Comparison of ENCODE assay signal across 1 cellular context in genomic region chr18:5251117-5251516, GRCh38.
TF ChIP-seq lines count a peak whose summit lies in the region.

No MANE protein-coding gene starts in this region.

TF ChIP-seq in SK-N-SH treated with all-trans-retinoic acid at 6 μM for 48 hours, 23 proteins besides CTCF, POLR2A, EP300 and RAD21 (continued from another document):
- TF ChIP-seq, protein P1, sequence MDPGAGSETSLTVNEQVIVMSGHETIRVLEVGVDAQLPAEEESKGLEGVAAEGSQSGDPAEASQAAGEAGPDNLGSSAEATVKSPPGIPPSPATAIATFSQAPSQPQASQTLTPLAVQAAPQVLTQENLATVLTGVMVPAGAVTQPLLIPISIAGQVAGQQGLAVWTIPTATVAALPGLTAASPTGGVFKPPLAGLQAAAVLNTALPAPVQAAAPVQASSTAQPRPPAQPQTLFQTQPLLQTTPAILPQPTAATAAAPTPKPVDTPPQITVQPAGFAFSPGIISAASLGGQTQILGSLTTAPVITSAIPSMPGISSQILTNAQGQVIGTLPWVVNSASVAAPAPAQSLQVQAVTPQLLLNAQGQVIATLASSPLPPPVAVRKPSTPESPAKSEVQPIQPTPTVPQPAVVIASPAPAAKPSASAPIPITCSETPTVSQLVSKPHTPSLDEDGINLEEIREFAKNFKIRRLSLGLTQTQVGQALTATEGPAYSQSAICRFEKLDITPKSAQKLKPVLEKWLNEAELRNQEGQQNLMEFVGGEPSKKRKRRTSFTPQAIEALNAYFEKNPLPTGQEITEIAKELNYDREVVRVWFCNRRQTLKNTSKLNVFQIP (CRISPR knock-in tag; IDR thresholded peaks at IDR 0.05; ENCODE audit: borderline replicate concordance, low read depth), result no peak
- TF ChIP-seq ZC3H10 (CRISPR knock-in tag; IDR thresholded peaks at IDR 0.05) (no peak), SNAI2 (CRISPR knock-in tag; IDR thresholded peaks at IDR 0.05) (no peak), GLIS3 (CRISPR knock-in tag; IDR thresholded peaks at IDR 0.05) (no peak), TSHZ2 (CRISPR knock-in tag; IDR thresholded peaks at IDR 0.05) (no peak)
TF ChIP-seq in SK-N-SH treated with all-trans-retinoic acid at 6 μM for 48 hours: peak in this region for 0.
